Comparison of ENCODE assay signal across 8 cellular contexts in the genomic region with DNA sequence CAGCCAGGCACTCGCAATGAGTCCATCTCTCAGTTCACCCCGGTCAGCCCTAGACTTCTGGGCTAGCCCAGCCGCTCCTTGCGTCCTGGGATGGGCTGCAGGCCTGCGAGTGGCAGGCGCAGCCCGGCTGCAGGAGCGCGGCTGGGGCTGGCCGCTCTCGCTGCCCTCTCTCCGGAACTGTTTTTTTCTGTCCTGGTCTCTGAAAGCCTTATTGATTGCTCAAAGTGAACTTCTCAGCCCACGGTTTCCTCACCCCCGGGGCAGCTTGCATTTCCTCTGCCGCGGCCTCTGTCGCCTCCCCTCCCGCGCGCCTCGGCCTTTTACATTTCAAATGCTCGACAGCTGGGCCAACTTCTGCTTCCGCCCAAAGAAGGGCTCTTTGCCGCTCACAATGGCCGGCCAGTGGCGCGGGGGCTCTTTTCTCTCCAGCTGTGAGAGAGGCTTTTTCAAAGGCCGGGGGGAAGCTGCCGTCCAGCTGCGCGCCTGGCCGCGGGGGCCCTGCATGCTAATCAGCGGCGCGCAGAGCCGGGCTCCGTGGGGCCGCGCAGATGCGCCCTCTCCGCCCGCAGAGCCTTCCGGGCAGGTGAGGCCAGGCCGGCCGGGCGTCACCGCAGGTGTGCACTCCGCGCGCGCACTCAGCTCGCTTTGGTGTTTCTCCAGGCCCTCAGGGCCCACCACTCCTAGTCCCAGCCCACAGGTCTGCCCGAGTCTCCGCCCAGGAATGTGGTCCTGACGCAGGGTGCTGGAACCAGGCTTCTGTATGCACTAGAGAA.
DNase-seq lines count a peak whose midpoint lies in the region; ATAC-seq and TF ChIP-seq lines count a peak whose summit lies in the region.

No MANE protein-coding gene starts in this region.

- no peak for TF ChIP-seq EP300 in upper lobe of left lung (IDR thresholded peaks at IDR 0.05)

- DNase-seq in CD8-positive, alpha-beta memory T cell: peak in 3 of 5 donors; percentile 38 to 62 (median 48)
- DNase-seq in T-helper 2 cell treated with Interferon-gamma antibody and Interleukin-4, amounts not matched to agents 5 μg/mL and 100 μg/mL, for 36 hours (ENCODE audit: low spot score): peak; percentile 80
- DNase-seq in epidermal melanocyte (ENCODE audit: insufficient read length, low spot score) (peak; percentile 55), upper lobe of left lung (peak; percentile 74 to 91), PC-9 (no peak), GDM1 (lab: John Stamatoyannopoulos, UW) (no peak)
- DNase-seq in naive thymus-derived CD8-positive, alpha-beta T cell: peak in 7 of 10 donors; percentile 22 to 67 (median 46)

- TF ChIP-seq POLR2A in upper lobe of left lung (IDR thresholded peaks at IDR 0.05): peak in 1 of 4 donors; percentile 41

- H3K4me1 Mint-ChIP-seq in CD8-positive, alpha-beta memory T cell: peaks cover 57 to 71% (median 70%) of the 10 kb centered on the region in 3 donors
- peaks cover 55% of the 10 kb centered on the region for H3K4me1 Mint-ChIP-seq in T-helper 2 cell treated with Interferon-gamma antibody and Interleukin-4, amounts not matched to agents 5 μg/mL and 100 μg/mL, for 36 hours (ENCODE audit: low read depth)
- peaks cover 34 to 61% (median 54%) of the 10 kb centered on the region in 4 donors for H3K4me1 Mint-ChIP-seq in naive thymus-derived CD8-positive, alpha-beta T cell

- intact Hi-C loops in PC-9 (cut with micrococcal nuclease; ENCODE audit: unreplicated experiment): no loop called here

- no peaks in the 10 kb centered on the region for H3K9me2 ChIP-seq in PC-9 (ENCODE audit: insufficient read depth)

- H3K4me2 ChIP-seq in PC-9: no peak overlapping the region

- H3K27ac Mint-ChIP-seq in CD8-positive, alpha-beta memory T cell: peak overlapping the region; percentile 77 to 99 (median 95)
- H3K27ac Mint-ChIP-seq in T-helper 2 cell treated with Interferon-gamma antibody and Interleukin-4, amounts not matched to agents 5 μg/mL and 100 μg/mL, for 36 hours: peak overlapping the region; percentile 99
- H3K27ac Mint-ChIP-seq in naive thymus-derived CD8-positive, alpha-beta T cell: peak overlapping the region; percentile 87 to 99 (median 96)

- peaks cover 2 to 15% (median 7%) of the 10 kb centered on the region in 3 donors for H3K36me3 Mint-ChIP-seq in CD8-positive, alpha-beta memory T cell
- H3K36me3 Mint-ChIP-seq in T-helper 2 cell treated with Interferon-gamma antibody and Interleukin-4, amounts not matched to agents 5 μg/mL and 100 μg/mL, for 36 hours (ENCODE audit: low read depth): peaks cover 29% of the 10 kb centered on the region
- H3K36me3 Mint-ChIP-seq in naive thymus-derived CD8-positive, alpha-beta T cell: peaks cover 0 to 21% (median 16%) of the 10 kb centered on the region in 3 donors

- H3F3A ChIP-seq in PC-9 (ENCODE audit: insufficient read depth, low read depth): no peaks in the 10 kb centered on the region

- no peaks in the 10 kb centered on the region for H3K79me2 ChIP-seq in PC-9 (ENCODE audit: low read depth)

- CTCF ChIA-PET in CD8-positive, alpha-beta memory T cell (lab: Charles Lee): interaction anchor here (0.9 to 1.4 kb wide), 11 partner anchors 12 to 1254 kb away, joined by 3 to 9 read pairs (median 3); no protein-coding TSS in a partner anchor
- CTCF ChIA-PET in PC-9 (lab: Charles Lee): no interaction called here

- no peaks in the 10 kb centered on the region for H3K27me3 Mint-ChIP-seq in CD8-positive, alpha-beta memory T cell
- H3K27me3 Mint-ChIP-seq in T-helper 2 cell treated with Interferon-gamma antibody and Interleukin-4, amounts not matched to agents 5 μg/mL and 100 μg/mL, for 36 hours (ENCODE audit: low read depth): no peaks in the 10 kb centered on the region
- H3K27me3 Mint-ChIP-seq in naive thymus-derived CD8-positive, alpha-beta T cell: peaks cover 0 to 3% (median 0%) of the 10 kb centered on the region in 5 donors

- peak overlapping the region; percentile 76 to 97 (median 86) for H3K4me3 Mint-ChIP-seq in CD8-positive, alpha-beta memory T cell
- peak overlapping the region; percentile 85 for H3K4me3 Mint-ChIP-seq in T-helper 2 cell treated with Interferon-gamma antibody and Interleukin-4, amounts not matched to agents 5 μg/mL and 100 μg/mL, for 36 hours
- peak overlapping the region; percentile 72 to 97 (median 87) for H3K4me3 Mint-ChIP-seq in naive thymus-derived CD8-positive, alpha-beta T cell

- H4K20me1 ChIP-seq in PC-9 (ENCODE audit: insufficient read depth): no peaks in the 10 kb centered on the region

- H3K4me3 ChIP-seq in CD8-positive, alpha-beta memory T cell (ENCODE audit: low read length): peak overlapping the region; percentile 47
- H3K4me3 ChIP-seq in upper lobe of left lung (peak overlapping the region in 3 of 4 donors; percentile 42 to 50 (median 43)), PC-9 (no peak overlapping the region)

- POLR2A ChIA-PET in CD8-positive, alpha-beta memory T cell (lab: Charles Lee): interaction anchor here (0.5 to 1.8 kb wide), 9 partner anchors 20 to 1254 kb away, joined by 3 to 11 read pairs (median 4); no protein-coding TSS in a partner anchor
- POLR2A ChIA-PET in naive thymus-derived CD8-positive, alpha-beta T cell (lab: Charles Lee): interaction anchor here (0.8 to 3.2 kb wide), 17 partner anchors 12 to 1254 kb away, joined by 3 to 38 read pairs (median 5); a partner anchor contains a TSS
- POLR2A ChIA-PET in PC-9 (lab: Charles Lee; ENCODE audit: unreplicated experiment): no interaction called here

- 3 to 15% methylated on average over 28 to 52 of the region's 56 CpGs for WGBS in upper lobe of left lung, 2 donors

- no peaks in the 10 kb centered on the region for H3K9me3 ChIP-seq in CD8-positive, alpha-beta memory T cell (ENCODE audit: low read length)
- H3K9me3 ChIP-seq in upper lobe of left lung (no peaks in the 10 kb centered on the region), PC-9 (ENCODE audit: insufficient read depth, low read depth) (no peaks in the 10 kb centered on the region)

- TF ChIP-seq CTCF in upper lobe of left lung (IDR thresholded peaks at IDR 0.05): no peak
- TF ChIP-seq CTCF in PC-9 (conservative IDR thresholded peaks at IDR 0.05): no peak

- ATAC-seq in HG02678 (IDR thresholded peaks at IDR 0.05; ENCODE audit: unreplicated experiment) (peak; percentile 76), upper lobe of left lung (ENCODE audit: low FRiP score in 2 of 2) (peak; percentile 75 to 87)
- peak; percentile 44 to 49 for ATAC-seq in naive thymus-derived CD8-positive, alpha-beta T cell

- H3K27ac ChIP-seq in CD8-positive, alpha-beta memory T cell (ENCODE audit: low read depth, low read length): peak overlapping the region; percentile 38
- H3K27ac ChIP-seq in upper lobe of left lung: peak overlapping the region in 3 of 4 donors; percentile 10 to 82 (median 65)
- H3K27ac ChIP-seq in PC-9: no peak overlapping the region

- H3K4me1 ChIP-seq in CD8-positive, alpha-beta memory T cell (ENCODE audit: insufficient read depth, low read length): peaks cover 41% of the 10 kb centered on the region
- H3K4me1 ChIP-seq in upper lobe of left lung (peaks cover 12 to 18% (median 14%) of the 10 kb centered on the region in 4 donors), PC-9 (replicated peaks; ENCODE audit: insufficient read depth) (no peaks in the 10 kb centered on the region)

- H3K9me3 Mint-ChIP-seq in CD8-positive, alpha-beta memory T cell: peaks cover 6 to 21% (median 13%) of the 10 kb centered on the region in 5 donors
- peaks cover 20% of the 10 kb centered on the region for H3K9me3 Mint-ChIP-seq in T-helper 2 cell treated with Interferon-gamma antibody and Interleukin-4, amounts not matched to agents 5 μg/mL and 100 μg/mL, for 36 hours
- H3K9me3 Mint-ChIP-seq in naive thymus-derived CD8-positive, alpha-beta T cell: peaks cover 0 to 19% (median 12%) of the 10 kb centered on the region in 9 donors

- H3K27me3 ChIP-seq in CD8-positive, alpha-beta memory T cell (ENCODE audit: insufficient read depth, low read length, poor library complexity, severe bottlenecking): no peaks in the 10 kb centered on the region
- H3K27me3 ChIP-seq in upper lobe of left lung (no peaks in the 10 kb centered on the region), PC-9 (ENCODE audit: insufficient read depth, low read depth) (peaks cover 47% of the 10 kb centered on the region; the same call in 1 of the 2 replicates)

- H2AFZ ChIP-seq in PC-9: no peak overlapping the region

- no TSS peak for BruUV-seq in PC-9 (replicated peaks; lab: Mats Ljungman, UMichigan)

- no peaks in the 10 kb centered on the region for H3K36me3 ChIP-seq in CD8-positive, alpha-beta memory T cell (ENCODE audit: insufficient read depth, low read length)
- H3K36me3 ChIP-seq in upper lobe of left lung (no peaks in the 10 kb centered on the region), PC-9 (ENCODE audit: low read depth) (no peaks in the 10 kb centered on the region)

Comparison
In these comparisons a context has a peak if more than half of its experiments do, and no peak if none do; other contexts are left out.
1. DNase-seq: peak in CD8-positive, alpha-beta memory T cell (3 of 5), T-helper 2 cell treated with Interferon-gamma antibody and Interleukin-4, amounts not matched to agents 5 μg/mL and 100 μg/mL, for 36 hours (single experiment), epidermal melanocyte (single experiment), naive thymus-derived CD8-positive, alpha-beta T cell (7 of 10) and upper lobe of left lung (2 of 2); none in PC-9 (0 of 2) and GDM1 (single experiment).
2. Peak in every context shown above with its lines, with median percentiles within 50 percentile points of each other: H3K27ac Mint-ChIP-seq, H3K4me3 Mint-ChIP-seq and ATAC-seq.